16 cellular contexts compared by ENCODE assay signal in genomic region chr4:17523626-17524025, GRCh38. TPM values are rescaled to one million over a fixed set of nuclear protein-coding genes. Genes with fewer than 3 reads are reported as not detected.
DNase-seq lines count a peak whose midpoint lies in the region; ATAC-seq and TF ChIP-seq lines count a peak whose summit lies in the region.
"Had no signal": no experiment of that assay in that cellular context is flagged by ENCODE, and none has a peak within 500 bp of the region (broad histone marks: within the 10 kb centered on the region; RNA-seq: fewer than 3 reads in every experiment).

No MANE protein-coding gene starts in this region.

- no peaks in the 10 kb centered on the region for H3K9me2 ChIP-seq in Loucy (replicated peaks; ENCODE audit: low read depth, low read length)

- no peaks in the 10 kb centered on the region for H3K9me3 ChIP-seq in Loucy (ENCODE audit: insufficient read depth, low read depth, low read length)
- no peaks in the 10 kb centered on the region for H3K9me3 ChIP-seq in mammary epithelial cell (replicated peaks; ENCODE audit: insufficient read depth, low read length)
- H3K9me3 ChIP-seq: BLaER1 treated with 17β-estradiol and CSF1 and Interleukin-3, amounts not matched to agents 10 nM and 100 nM; SJSA1 had no signal

- H3K79me2 ChIP-seq in Loucy (ENCODE audit: insufficient read depth, low read length) (no peaks in the 10 kb centered on the region), mammary epithelial cell (ENCODE audit: insufficient read depth, low read length) (no peaks in the 10 kb centered on the region)

- H3K27me3 Mint-ChIP-seq in stimulated activated naive B cell treated with anti-CD40 and anti-IgM and Interleukin-4, amounts not matched to agents 10 μg/mL and 1 μg/mL and 100 μg/mL, for 72 hours, result peaks cover 21 to 31% of the 10 kb centered on the region in 2 donors

- no peaks in the 10 kb centered on the region for H3K36me3 Mint-ChIP-seq in stimulated activated naive B cell treated with anti-CD40 and anti-IgM and Interleukin-4, amounts not matched to agents 10 μg/mL and 1 μg/mL and 100 μg/mL, for 72 hours

- intact Hi-C loops in mammary epithelial cell (cut with micrococcal nuclease), result no loop called here

- H3K9me3 Mint-ChIP-seq in stimulated activated naive B cell treated with anti-CD40 and anti-IgM and Interleukin-4, amounts not matched to agents 10 μg/mL and 1 μg/mL and 100 μg/mL, for 72 hours, result no peaks in the 10 kb centered on the region

- CTCF ChIA-PET in mammary epithelial cell (lab: Charles Lee; ENCODE audit: low non-redundant PET), result interaction anchor here (0.6 kb wide), 1 partner anchor 76 kb away, joined by 5 read pairs; no protein-coding TSS in a partner anchor

- peak overlapping the region; percentile 82 for H2AFZ ChIP-seq in Loucy (ENCODE audit: low read length)
- H2AFZ ChIP-seq in mammary epithelial cell (ENCODE audit: low read depth, low read length), result no peak overlapping the region

- H3K27ac ChIP-seq in mammary epithelial cell (ENCODE audit: insufficient read depth, low read depth, low read length), result no peak overlapping the region
- H3K27ac ChIP-seq: BLaER1 treated with 17β-estradiol and CSF1 and Interleukin-3, amounts not matched to agents 10 nM and 100 nM; KMS-11; SJSA1 had no signal

- H3K4me2 ChIP-seq in Loucy (ENCODE audit: low read depth, low read length, poor library complexity, severe bottlenecking) (no peak overlapping the region), mammary epithelial cell (ENCODE audit: insufficient read depth, low read depth, low read length) (no peak overlapping the region)
- H3K4me2 ChIP-seq: BLaER1 treated with 17β-estradiol and CSF1 and Interleukin-3, amounts not matched to agents 10 nM and 100 nM; KMS-11 had no signal

- TF ChIP-seq CTCF in Loucy (conservative IDR thresholded peaks at IDR 0.05; ENCODE audit: low read length) (no peak), mammary epithelial cell (conservative IDR thresholded peaks at IDR 0.05 in 1 of 2, IDR thresholded peaks at IDR 0.05 in 1 of 2; ENCODE audit: extremely low read depth in 1 of 2, insufficient read depth in 1 of 2, low read depth in 1 of 2, low read length in 2 of 2) (no peak)

- 50% methylated on average over 2 of the region's 2 CpGs for WGBS in mammary epithelial cell (ENCODE audit: low coverage, missing lambda C conversion rate)

- dilution Hi-C loops in mammary epithelial cell (cut with HindIII; ENCODE audit: low sequenced_read_pairs), result no loop called here

- H3K36me3 ChIP-seq in Loucy (ENCODE audit: insufficient read depth, low read length) (no peaks in the 10 kb centered on the region), mammary epithelial cell (ENCODE audit: insufficient read depth, low read length) (no peaks in the 10 kb centered on the region)
- H3K36me3 ChIP-seq: BLaER1 treated with 17β-estradiol and CSF1 and Interleukin-3, amounts not matched to agents 10 nM and 100 nM; SJSA1 had no signal

- H3K4me1 Mint-ChIP-seq in stimulated activated naive B cell treated with anti-CD40 and anti-IgM and Interleukin-4, amounts not matched to agents 10 μg/mL and 1 μg/mL and 100 μg/mL, for 72 hours, result peaks cover 5 to 7% of the 10 kb centered on the region in 2 donors

- H3K4me1 ChIP-seq in Loucy (ENCODE audit: insufficient read depth, low read length, poor library complexity, severe bottlenecking) (no peaks in the 10 kb centered on the region), mammary epithelial cell (ENCODE audit: insufficient read depth, low read length) (no peaks in the 10 kb centered on the region)
- H3K4me1 ChIP-seq: BLaER1 treated with 17β-estradiol and CSF1 and Interleukin-3, amounts not matched to agents 10 nM and 100 nM; SJSA1 had no signal

- H3K27me3 ChIP-seq in Loucy (ENCODE audit: insufficient read depth, low read length, poor library complexity, severe bottlenecking) (no peaks in the 10 kb centered on the region), mammary epithelial cell (ENCODE audit: insufficient read depth, low read length) (no peaks in the 10 kb centered on the region)
- H3K27me3 ChIP-seq: BLaER1 treated with 17β-estradiol and CSF1 and Interleukin-3, amounts not matched to agents 10 nM and 100 nM; SJSA1 had no signal

- peak; percentile 82 to 90 for ATAC-seq in stimulated activated naive B cell treated with anti-CD40 and anti-IgM and Interleukin-4, amounts not matched to agents 10 μg/mL and 1 μg/mL and 100 μg/mL, for 72 hours (replicated peaks)
- ATAC-seq in esophagus mucosa (no peak), HG03175 (IDR thresholded peaks at IDR 0.05; ENCODE audit: unreplicated experiment) (no peak)
- ATAC-seq: HCT116 had no signal

- H3K9ac ChIP-seq in Loucy (ENCODE audit: low read depth, low read length, poor library complexity, severe bottlenecking), result no peak overlapping the region
- no peak overlapping the region for H3K9ac ChIP-seq in mammary epithelial cell (ENCODE audit: insufficient read depth, low read length)
- H3K9ac ChIP-seq: BLaER1 treated with 17β-estradiol and CSF1 and Interleukin-3, amounts not matched to agents 10 nM and 100 nM; KMS-11 had no signal

- H3K4me3 Mint-ChIP-seq in stimulated activated naive B cell treated with anti-CD40 and anti-IgM and Interleukin-4, amounts not matched to agents 10 μg/mL and 1 μg/mL and 100 μg/mL, for 72 hours, result no peak overlapping the region

- BruUV-seq in mammary epithelial cell (replicated peaks; lab: Mats Ljungman, UMichigan), result no TSS peak

- no peak overlapping the region for H3K4me3 ChIP-seq in Loucy (ENCODE audit: low read length, poor library complexity, severe bottlenecking)
- no peak overlapping the region for H3K4me3 ChIP-seq in mammary epithelial cell (replicated peaks in 1 of 3; ENCODE audit: insufficient read depth in 1 of 3, low read depth in 2 of 3, low read length in 3 of 3)
- H3K4me3 ChIP-seq: BLaER1 treated with 17β-estradiol and CSF1 and Interleukin-3, amounts not matched to agents 10 nM and 100 nM; SJSA1 had no signal

- DNase-seq in NOMO-1 (lab: John Stamatoyannopoulos, UW; ENCODE audit: unreplicated experiment in 2 of 2), result peak; percentile 14 to 22
- DNase-seq in NOMO-1 treated with dmso at 0.1 percent for 144 hours (lab: John Stamatoyannopoulos, UW; ENCODE audit: unreplicated experiment), result no peak
- peak; percentile 13 for DNase-seq in RPMI8226
- no peak for DNase-seq in stimulated activated naive B cell treated with anti-CD40 and anti-IgM and Interleukin-4, amounts not matched to agents 10 μg/mL and 1 μg/mL and 100 μg/mL, for 72 hours
- DNase-seq in mammary epithelial cell, result no peak
- DNase-seq: 8988T, EL, NCI-H1048, NCI-H2227 treated with DMSO at 0.1 percent for 48 hours had no signal

- H3F3A ChIP-seq in Loucy (ENCODE audit: low read depth), result no peaks in the 10 kb centered on the region

- no peak overlapping the region for H3K27ac Mint-ChIP-seq in stimulated activated naive B cell treated with anti-CD40 and anti-IgM and Interleukin-4, amounts not matched to agents 10 μg/mL and 1 μg/mL and 100 μg/mL, for 72 hours

- in situ Hi-C loops in mammary epithelial cell (cut with MboI; ENCODE audit: low sequenced_read_pairs in 2 of 2), result no loop called here

- no peaks in the 10 kb centered on the region for H4K20me1 ChIP-seq in Loucy (ENCODE audit: insufficient read depth, low read length, poor library complexity, severe bottlenecking)
- H4K20me1 ChIP-seq in mammary epithelial cell (ENCODE audit: insufficient read depth, low read length), result no peaks in the 10 kb centered on the region
- H4K20me1 ChIP-seq: BLaER1 treated with 17β-estradiol and CSF1 and Interleukin-3, amounts not matched to agents 10 nM and 100 nM had no signal

RNA-seq across cellular contexts. Expression of gene CLRN2, which starts 8.7 kb away (rescaled TPM):
- total RNA-seq in mammary epithelial cell (not detected), esophagus mucosa (not detected)
- polyA plus RNA-seq in mammary epithelial cell, result not detected
- polyA minus RNA-seq in mammary epithelial cell, result not detected
- total RNA-seq: SJSA1 had no signal

RNA-seq across cellular contexts. Expression of gene QDPR, which starts 11.7 kb away (rescaled TPM):
- total RNA-seq in mammary epithelial cell (10 to 100 TPM in 1 of 2 donors, 1 to 10 TPM in 1; 8.2 to 39.1 TPM), esophagus mucosa (18.0 TPM)
- polyA plus RNA-seq in mammary epithelial cell, result 42.2 TPM
- 55.1 TPM for polyA minus RNA-seq in mammary epithelial cell

RNA-seq across cellular contexts. Expression of gene LAP3, which starts 53.4 kb away (rescaled TPM):
- total RNA-seq in mammary epithelial cell (10 to 100 TPM; 36.1 to 69.5 TPM), esophagus mucosa (32.9 TPM)
- 46.6 TPM for polyA plus RNA-seq in mammary epithelial cell
- 38.9 TPM for polyA minus RNA-seq in mammary epithelial cell

Comparison
In these comparisons a context has a peak if more than half of its experiments do, and no peak if none do; other contexts are left out.
1. DNase-seq: peak in NOMO-1 (2 of 2) and RPMI8226 (single experiment); none in NOMO-1 treated with dmso at 0.1 percent for 144 hours (single experiment), stimulated activated naive B cell treated with anti-CD40 and anti-IgM and Interleukin-4, amounts not matched to agents 10 μg/mL and 1 μg/mL and 100 μg/mL, for 72 hours (single experiment) and mammary epithelial cell (single experiment).
2. ATAC-seq: peak in stimulated activated naive B cell treated with anti-CD40 and anti-IgM and Interleukin-4, amounts not matched to agents 10 μg/mL and 1 μg/mL and 100 μg/mL, for 72 hours (2 of 2); none in esophagus mucosa (single experiment) and HG03175 (single experiment).